In the genomic region with DNA sequence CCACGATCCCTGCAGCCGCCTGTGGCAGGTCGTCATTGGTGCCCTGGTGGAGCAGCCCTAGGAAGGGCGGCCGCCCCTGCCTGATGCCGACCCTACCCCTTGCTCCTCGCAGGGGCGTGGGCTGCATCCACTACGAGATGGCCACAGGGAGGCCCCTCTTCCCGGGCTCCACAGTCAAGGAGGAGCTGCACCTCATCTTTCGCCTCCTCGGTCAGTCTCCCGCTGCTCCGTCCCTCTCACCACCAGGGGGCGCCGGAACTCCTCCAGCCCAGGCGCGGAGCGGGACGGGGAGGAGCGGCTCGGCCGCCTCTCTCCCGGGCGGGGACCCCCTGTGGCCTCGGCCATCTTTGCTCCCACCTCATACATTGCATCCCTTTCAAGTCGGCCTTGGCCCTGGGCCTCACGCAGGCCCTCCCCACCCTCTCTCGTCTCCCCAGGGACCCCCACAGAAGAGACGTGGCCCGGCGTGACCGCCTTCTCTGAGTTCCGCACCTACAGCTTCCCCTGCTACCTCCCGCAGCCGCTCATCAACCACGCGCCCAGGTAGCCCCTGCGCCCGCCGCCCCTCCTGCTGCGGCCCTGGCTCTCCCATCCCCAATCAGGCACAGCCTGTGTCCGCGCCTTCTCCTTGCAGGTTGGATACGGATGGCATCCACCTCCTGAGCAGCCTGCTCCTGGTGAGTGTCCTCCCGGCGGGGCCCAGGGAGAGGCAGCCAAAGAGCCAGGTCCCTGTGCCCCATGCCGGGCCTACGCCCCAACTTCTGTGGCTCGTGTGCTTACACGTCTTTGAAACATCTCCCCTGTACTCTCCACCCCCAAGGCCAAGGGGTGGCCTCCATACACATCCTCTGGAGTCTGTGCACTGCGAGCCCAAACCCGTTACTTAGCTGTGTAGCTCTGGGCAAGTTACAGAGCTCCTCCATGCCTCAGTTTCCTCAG, we compare ENCODE assay signal across 1 cellular context.
TF ChIP-seq lines count a peak whose summit lies in the region.

No MANE protein-coding gene starts in this region.

TF ChIP-seq in liver, 16 proteins besides CTCF, POLR2A, EP300 and RAD21 (continued from another document):
- TF ChIP-seq REST (IDR thresholded peaks at IDR 0.05), result no peak
- no peak for TF ChIP-seq SP1 (IDR thresholded peaks at IDR 0.05)
- TF ChIP-seq RXRA (IDR thresholded peaks at IDR 0.05), result no peak
- no peak for TF ChIP-seq EGR1 (IDR thresholded peaks at IDR 0.05; ENCODE audit: low read depth in 2 of 2)
- TF ChIP-seq, protein P1, sequence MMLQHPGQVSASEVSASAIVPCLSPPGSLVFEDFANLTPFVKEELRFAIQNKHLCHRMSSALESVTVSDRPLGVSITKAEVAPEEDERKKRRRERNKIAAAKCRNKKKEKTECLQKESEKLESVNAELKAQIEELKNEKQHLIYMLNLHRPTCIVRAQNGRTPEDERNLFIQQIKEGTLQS (IDR thresholded peaks at IDR 0.05), result no peak
- TF ChIP-seq, protein P2, sequence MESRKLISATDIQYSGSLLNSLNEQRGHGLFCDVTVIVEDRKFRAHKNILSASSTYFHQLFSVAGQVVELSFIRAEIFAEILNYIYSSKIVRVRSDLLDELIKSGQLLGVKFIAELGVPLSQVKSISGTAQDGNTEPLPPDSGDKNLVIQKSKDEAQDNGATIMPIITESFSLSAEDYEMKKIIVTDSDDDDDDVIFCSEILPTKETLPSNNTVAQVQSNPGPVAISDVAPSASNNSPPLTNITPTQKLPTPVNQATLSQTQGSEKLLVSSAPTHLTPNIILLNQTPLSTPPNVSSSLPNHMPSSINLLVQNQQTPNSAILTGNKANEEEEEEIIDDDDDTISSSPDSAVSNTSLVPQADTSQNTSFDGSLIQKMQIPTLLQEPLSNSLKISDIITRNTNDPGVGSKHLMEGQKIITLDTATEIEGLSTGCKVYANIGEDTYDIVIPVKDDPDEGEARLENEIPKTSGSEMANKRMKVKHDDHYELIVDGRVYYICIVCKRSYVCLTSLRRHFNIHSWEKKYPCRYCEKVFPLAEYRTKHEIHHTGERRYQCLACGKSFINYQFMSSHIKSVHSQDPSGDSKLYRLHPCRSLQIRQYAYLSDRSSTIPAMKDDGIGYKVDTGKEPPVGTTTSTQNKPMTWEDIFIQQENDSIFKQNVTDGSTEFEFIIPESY (IDR thresholded peaks at IDR 0.05), result no peak
- TF ChIP-seq JUND (IDR thresholded peaks at IDR 0.05), result no peak
- no peak for TF ChIP-seq FOXA1 (IDR thresholded peaks at IDR 0.05)
- no peak for TF ChIP-seq HNF4A (conservative IDR thresholded peaks at IDR 0.05)
- no peak for TF ChIP-seq FOXA2 (IDR thresholded peaks at IDR 0.05)
